Comparison of ENCODE assay signal across 10 cellular contexts in genomic region chr20:45355209-45355608, GRCh38. TPM values are rescaled to one million over a fixed set of nuclear protein-coding genes. Genes with fewer than 3 reads are reported as not detected.
DNase-seq lines count a peak whose midpoint lies in the region; ATAC-seq and TF ChIP-seq lines count a peak whose summit lies in the region.
"Had no signal": no experiment of that assay in that cellular context is flagged by ENCODE, and none has a peak within 500 bp of the region (broad histone marks: within the 10 kb centered on the region; RNA-seq: fewer than 3 reads in every experiment).

No MANE protein-coding gene starts in this region.

- peak overlapping the region; percentile 36 for H3K27ac ChIP-seq in CD4-positive, CD25-positive, alpha-beta regulatory T cell (ENCODE audit: insufficient read depth, low read length, poor library complexity, severe bottlenecking)
- H3K27ac ChIP-seq in HUES48 (ENCODE audit: low read depth, low read length) (peak overlapping the region; percentile 5), mesodermal cell (ENCODE audit: low read depth, low read length, severe bottlenecking) (peak overlapping the region; percentile 72), left lung (no peak overlapping the region), Karpas-422 (ENCODE audit: low read length) (no peak overlapping the region)

- peak overlapping the region; percentile 54 for H3K4me3 ChIP-seq in CD4-positive, CD25-positive, alpha-beta regulatory T cell (ENCODE audit: low read depth, low read length)
- H3K4me3 ChIP-seq in HUES48 (ENCODE audit: low read depth, low read length) (no peak overlapping the region), mesodermal cell (ENCODE audit: extremely low read depth, insufficient read depth, low read length, poor library complexity, severe bottlenecking) (no peak overlapping the region), left lung (no peak overlapping the region), Karpas-422 (ENCODE audit: low read length) (no peak overlapping the region)

- DNase-seq in CD4-positive, CD25-positive, alpha-beta regulatory T cell, result peak in 1 of 3 donors; percentile 68
- DNase-seq in amniotic epithelial cell (ENCODE audit: low read depth), result peak; percentile 89
- no peak for DNase-seq in left lung
- DNase-seq in DMS 273 treated with DMSO at 0.1 percent for 48 hours (lab: John Stamatoyannopoulos, UW), result no peak
- DNase-seq in Karpas-422, result no peak
- no peak for DNase-seq in NCI-H748 (lab: John Stamatoyannopoulos, UW; ENCODE audit: unreplicated experiment)
- DNase-seq: H7, RPMI8226 had no signal

- no peaks in the 10 kb centered on the region for H3K36me3 Mint-ChIP-seq in CD4-positive, CD25-positive, alpha-beta regulatory T cell

- no peak overlapping the region for H2AFZ ChIP-seq in Karpas-422 (ENCODE audit: low read length)

- no peak for TF ChIP-seq CTCF in left lung (IDR thresholded peaks at IDR 0.05)

- no peaks in the 10 kb centered on the region for H3K36me3 ChIP-seq in CD4-positive, CD25-positive, alpha-beta regulatory T cell (ENCODE audit: control insufficient read depth, insufficient read depth, low read length)
- H3K36me3 ChIP-seq in HUES48 (ENCODE audit: control insufficient read depth, insufficient read depth, low read length) (no peaks in the 10 kb centered on the region), mesodermal cell (ENCODE audit: control insufficient read depth, insufficient read depth, low read length) (no peaks in the 10 kb centered on the region), left lung (no peaks in the 10 kb centered on the region), Karpas-422 (ENCODE audit: insufficient read depth, low read length) (no peaks in the 10 kb centered on the region)

- peak overlapping the region; percentile 62 to 90 (median 82) for H3K27ac Mint-ChIP-seq in CD4-positive, CD25-positive, alpha-beta regulatory T cell

- intact Hi-C loops in left lung (cut with DNase I), result no loop called here

- WGBS in mesodermal cell (ENCODE audit: insufficient coverage in 2 of 2), 2 experiments, result 47% methylated on average over 2 of the region's 3 CpGs

- H3K4me1 Mint-ChIP-seq in CD4-positive, CD25-positive, alpha-beta regulatory T cell, result peaks cover 0 to 34% (median 26%) of the 10 kb centered on the region in 4 donors

- H3K9ac ChIP-seq in HUES48 (ENCODE audit: low read depth, low read length) (no peak overlapping the region), Karpas-422 (ENCODE audit: low read length) (no peak overlapping the region)

- no peaks in the 10 kb centered on the region for H3K9me3 ChIP-seq in CD4-positive, CD25-positive, alpha-beta regulatory T cell (ENCODE audit: control insufficient read depth in 2 of 2, low read length in 2 of 2)
- H3K9me3 ChIP-seq in HUES48 (ENCODE audit: control insufficient read depth, insufficient read depth, low read length) (no peaks in the 10 kb centered on the region), mesodermal cell (ENCODE audit: control insufficient read depth, low read length) (no peaks in the 10 kb centered on the region), left lung (no peaks in the 10 kb centered on the region), Karpas-422 (ENCODE audit: low read length) (no peaks in the 10 kb centered on the region)

- ATAC-seq in CD4-positive, CD25-positive, alpha-beta regulatory T cell (ENCODE audit: low read depth in 2 of 2), result peak; percentile 49 to 55
- no peak for ATAC-seq in left lung

- H3K4me2 ChIP-seq in Karpas-422 (ENCODE audit: low read depth, low read length, poor library complexity, severe bottlenecking), result no peak overlapping the region

- no peaks in the 10 kb centered on the region for H3K9me3 Mint-ChIP-seq in CD4-positive, CD25-positive, alpha-beta regulatory T cell

- H4K20me1 ChIP-seq in Karpas-422 (ENCODE audit: insufficient read depth, low read depth, low read length), result no peaks in the 10 kb centered on the region

- H3K27me3 ChIP-seq in CD4-positive, CD25-positive, alpha-beta regulatory T cell (ENCODE audit: control insufficient read depth, insufficient read depth, low read length), result no peaks in the 10 kb centered on the region
- H3K27me3 ChIP-seq in HUES48 (ENCODE audit: control insufficient read depth, insufficient read depth, low read length), result no peaks in the 10 kb centered on the region
- H3K27me3 ChIP-seq in left lung, result no peaks in the 10 kb centered on the region
- no peaks in the 10 kb centered on the region for H3K27me3 ChIP-seq in Karpas-422 (ENCODE audit: low read length)

- H3K4me1 ChIP-seq in CD4-positive, CD25-positive, alpha-beta regulatory T cell (ENCODE audit: control insufficient read depth, insufficient read depth, low read length, poor library complexity, severe bottlenecking), result peaks cover 6% of the 10 kb centered on the region
- H3K4me1 ChIP-seq in HUES48 (ENCODE audit: control insufficient read depth, insufficient read depth, low read length) (peaks cover 17% of the 10 kb centered on the region), mesodermal cell (ENCODE audit: control insufficient read depth, insufficient read depth, low read length, poor library complexity, severe bottlenecking) (peaks cover 46% of the 10 kb centered on the region), left lung (peaks cover 26 to 38% of the 10 kb centered on the region in 2 donors), Karpas-422 (ENCODE audit: low read length) (no peaks in the 10 kb centered on the region)

- peak overlapping the region in 3 of 4 donors; percentile 2 to 56 (median 13) for H3K4me3 Mint-ChIP-seq in CD4-positive, CD25-positive, alpha-beta regulatory T cell

- H3K79me2 ChIP-seq in Karpas-422 (ENCODE audit: low read length), result no peaks in the 10 kb centered on the region

- H3K27me3 Mint-ChIP-seq in CD4-positive, CD25-positive, alpha-beta regulatory T cell, result no peaks in the 10 kb centered on the region

- H3K9me2 ChIP-seq in Karpas-422 (replicated peaks; ENCODE audit: insufficient read depth, low read length), result no peaks in the 10 kb centered on the region

RNA-seq across cellular contexts. Expression of gene SDC4, which starts 7.0 kb away (rescaled TPM):
- 8.2 TPM for total RNA-seq in CD4-positive, CD25-positive, alpha-beta regulatory T cell
- polyA plus RNA-seq in CD4-positive, CD25-positive, alpha-beta regulatory T cell, result 1 to 10 TPM; 2.2 to 6.3 (median 3.7) TPM
- polyA plus RNA-seq in mesodermal cell (2013, experiment 1 of 2), result 119 TPM
- 125 TPM for polyA plus RNA-seq in mesodermal cell (2013, experiment 2 of 2)
- 100 to 1,000 TPM; 199 to 329 TPM for total RNA-seq in left lung
- total RNA-seq in Karpas-422 (2014; rRNA removed; shearing (Covaris generic); ENCODE audit: low replicate concordance), result not detected in 2 replicates

RNA-seq across cellular contexts. Expression of gene SYS1, which starts 7.7 kb away (rescaled TPM):
- 94.2 TPM for total RNA-seq in CD4-positive, CD25-positive, alpha-beta regulatory T cell
- polyA plus RNA-seq in CD4-positive, CD25-positive, alpha-beta regulatory T cell, result 10 to 100 TPM; 38.4 to 54.3 (median 42.0) TPM
- polyA plus RNA-seq in mesodermal cell (2013, experiment 1 of 2), result 14.7 TPM
- 12.0 TPM for polyA plus RNA-seq in mesodermal cell (2013, experiment 2 of 2)
- 10 to 100 TPM; 44.3 to 48.8 TPM for total RNA-seq in left lung
- 18.6 and 34.5 TPM in 2 replicates for total RNA-seq in Karpas-422 (2014; rRNA removed; shearing (Covaris generic); ENCODE audit: low replicate concordance)

RNA-seq across cellular contexts. Expression of gene TP53TG5, which starts 22.9 kb away (rescaled TPM):
- total RNA-seq in CD4-positive, CD25-positive, alpha-beta regulatory T cell, result not detected
- under 1 TPM; 0.18 to 0.56 (median 0.23) TPM for polyA plus RNA-seq in CD4-positive, CD25-positive, alpha-beta regulatory T cell
- polyA plus RNA-seq in mesodermal cell (2013, experiment 1 of 2), result not detected
- polyA plus RNA-seq in mesodermal cell (2013, experiment 2 of 2), result not detected
- total RNA-seq in left lung, result under 1 TPM in 1 of 2 donors, not detected in 1; 0.44 TPM
- not detected in 2 replicates for total RNA-seq in Karpas-422 (2014; rRNA removed; shearing (Covaris generic); ENCODE audit: low replicate concordance)
- total RNA-seq: H7 had no signal

RNA-seq across cellular contexts. Expression of gene MATN4, which starts 47.1 kb away (rescaled TPM):
- total RNA-seq in CD4-positive, CD25-positive, alpha-beta regulatory T cell, result not detected
- under 1 TPM in 1 of 4 donors, not detected in 3; 0.10 TPM for polyA plus RNA-seq in CD4-positive, CD25-positive, alpha-beta regulatory T cell
- polyA plus RNA-seq in mesodermal cell (2013, experiment 1 of 2), result 0.59 TPM
- polyA plus RNA-seq in mesodermal cell (2013, experiment 2 of 2), result 0.20 TPM
- total RNA-seq in left lung, result under 1 TPM in 1 of 2 donors, not detected in 1; 0.23 TPM
- not detected in 2 replicates for total RNA-seq in Karpas-422 (2014; rRNA removed; shearing (Covaris generic); ENCODE audit: low replicate concordance)

RNA-seq across cellular contexts. Expression of gene RBPJL, which starts 48.6 kb away (rescaled TPM):
- not detected for total RNA-seq in CD4-positive, CD25-positive, alpha-beta regulatory T cell
- polyA plus RNA-seq in CD4-positive, CD25-positive, alpha-beta regulatory T cell, result not detected
- not detected for polyA plus RNA-seq in mesodermal cell (2013, experiment 1 of 2)
- not detected for polyA plus RNA-seq in mesodermal cell (2013, experiment 2 of 2)
- not detected for total RNA-seq in left lung
- not detected in 2 replicates for total RNA-seq in Karpas-422 (2014; rRNA removed; shearing (Covaris generic); ENCODE audit: low replicate concordance)
- total RNA-seq: H7 had no signal

Comparison
In these comparisons a context has a peak if more than half of its experiments do, and no peak if none do; other contexts are left out.
1. H3K27ac ChIP-seq: peak in CD4-positive, CD25-positive, alpha-beta regulatory T cell (single experiment), HUES48 (single experiment) and mesodermal cell (single experiment); none in left lung (0 of 2) and Karpas-422 (single experiment).
2. RNA of gene SDC4, which starts 7.0 kb away (total RNA-seq): 199 to 329 TPM in left lung; 8.2 TPM in CD4-positive, CD25-positive, alpha-beta regulatory T cell (single experiment) and not detected in Karpas-422; every median in the first group is over 10 times any median in the second.